22 cellular contexts compared by ENCODE assay signal in genomic region chr9:127192744-127193143, GRCh38.
"Had no signal": no experiment of that assay in that cellular context is flagged by ENCODE, and none has a peak within 500 bp of the region (broad histone marks: within the 10 kb centered on the region; RNA-seq: fewer than 3 reads in every experiment).

No MANE protein-coding gene starts in this region.

- H3K4me3 Mint-ChIP-seq: IgD-negative memory B cell had no signal

- DNase-seq: NCI-H1092, NCI-H1105 treated with DMSO at 0.1 percent for 48 hours, NCI-H1417 treated with DMSO at 0.1 percent for 48 hours, NCI-H146, NCI-H1694 treated with DMSO at 0.1 percent for 48 hours, NCI-H1930, NCI-H2081, NCI-H2107, NCI-H226, NCI-H446, NCI-H510A, NCI-H524 treated with DMSO at 0.1 percent for 48 hours, NCI-H69, NCI-H774, PC-3, SIG-M5 had no signal

- H3K27me3 Mint-ChIP-seq: IgD-negative memory B cell had no signal

- ATAC-seq: HepG2, K562, Panc1, PC-3, Right ventricle myocardium inferior had no signal

- H3K9me3 ChIP-seq: SJSA1 had no signal

- H3K9me3 Mint-ChIP-seq: IgD-negative memory B cell had no signal
